In genomic region chr1:26094076-26094669, GRCh38 we compare ENCODE assay signal across 11 cellular contexts. TPM values are rescaled to one million over a fixed set of nuclear protein-coding genes. Genes with fewer than 3 reads are reported as not detected.
DNase-seq lines count a peak whose midpoint lies in the region; ATAC-seq and TF ChIP-seq lines count a peak whose summit lies in the region.
"Had no signal": no experiment of that assay in that cellular context is flagged by ENCODE, and none has a peak within 500 bp of the region (broad histone marks: within the 10 kb centered on the region; RNA-seq: fewer than 3 reads in every experiment).

No MANE protein-coding gene starts in this region.

- TF ChIP-seq CTCF in cardiac muscle cell (IDR thresholded peaks at IDR 0.05; ENCODE audit: low read depth, low read length) (no peak), omental fat pad (IDR thresholded peaks at IDR 0.05) (no peak), testis (IDR thresholded peaks at IDR 0.05) (no peak)

- no peaks in the 10 kb centered on the region for H3K36me3 ChIP-seq in ES-I3 (ENCODE audit: insufficient read depth, low read length)
- H3K36me3 ChIP-seq in cardiac muscle cell: no peaks in the 10 kb centered on the region
- no peaks in the 10 kb centered on the region for H3K36me3 ChIP-seq in testis (ENCODE audit: low read depth, missing control alignments)
- H3K36me3 ChIP-seq: suprapubic skin had no signal

- H3K9me3 ChIP-seq in ES-I3 (ENCODE audit: control insufficient read depth, insufficient read depth, low read length) (no peaks in the 10 kb centered on the region), cardiac muscle cell (ENCODE audit: low read depth) (no peaks in the 10 kb centered on the region), testis (no peaks in the 10 kb centered on the region)
- H3K9me3 ChIP-seq: suprapubic skin had no signal

- intact Hi-C loops in testis (cut with DNase I; ENCODE audit: low total_unique reads): no loop called here

- no peaks in the 10 kb centered on the region for H3K27me3 ChIP-seq in cardiac muscle cell
- no peaks in the 10 kb centered on the region for H3K27me3 ChIP-seq in testis

- WGBS in testis, 2 donors: 34 to 46% methylated on average over 11 of the region's 11 CpGs

- peak overlapping the region; percentile 24; the same call in 1 of the 2 replicates for H3K9ac ChIP-seq in ES-I3 (ENCODE audit: low read depth, low read length)

- H3K27ac ChIP-seq in cardiac muscle cell (peak overlapping the region; percentile 98), testis (no peak overlapping the region)
- H3K27ac ChIP-seq: suprapubic skin had no signal

- peaks cover 31% of the 10 kb centered on the region for H3K4me1 ChIP-seq in ES-I3 (ENCODE audit: insufficient read depth, low read length)
- H3K4me1 ChIP-seq in cardiac muscle cell (ENCODE audit: low read depth): peaks cover 41% of the 10 kb centered on the region
- no peaks in the 10 kb centered on the region for H3K4me1 ChIP-seq in testis

- TF ChIP-seq POLR2A in testis (IDR thresholded peaks at IDR 0.05): no peak

- H3K4me3 ChIP-seq in cardiac muscle cell (no peak overlapping the region), testis (no peak overlapping the region)
- H3K4me3 ChIP-seq: lung, suprapubic skin had no signal

- ATAC-seq in omental fat pad (ENCODE audit: low FRiP score): peak; percentile 65
- no peak for ATAC-seq in GM18861 (IDR thresholded peaks at IDR 0.05; ENCODE audit: unreplicated experiment)

- DNase-seq in NCI-H2171 (lab: John Stamatoyannopoulos, UW) (peak; percentile 48), cardiac muscle cell (ENCODE audit: low read depth in 1 of 2, low spot score in 1 of 2) (peak; percentile 36 to 93), omental fat pad (ENCODE audit: low spot score) (no peak), testis (no peak), AG20443 (ENCODE audit: low spot score) (no peak)
- no peak for DNase-seq in activated CD8-positive, alpha-beta memory T cell treated with anti-CD3 and anti-CD28 coated beads for 24 hours

RNA-seq across cellular contexts. Expression of gene PDIK1L, which starts 17.5 kb away (rescaled TPM):
- 3.7 and 8.5 TPM in 2 replicates for total RNA-seq in cardiac muscle cell
- 4.2 and 7.1 TPM in 2 replicates for polyA plus RNA-seq in cardiac muscle cell
- 1 to 10 TPM; 3.2 to 7.6 (median 4.6) TPM for total RNA-seq in omental fat pad
- 10 to 100 TPM in 1 of 2 donors, 1 to 10 TPM in 1; 9.9 to 11.7 TPM for total RNA-seq in testis
- 7.0 TPM for polyA plus RNA-seq in testis (ENCODE audit: insufficient read depth, low read depth, low replicate concordance)

RNA-seq across cellular contexts. Expression of gene TRIM63, which starts 26.7 kb away (rescaled TPM):
- total RNA-seq in cardiac muscle cell: 29.4 and 39.6 TPM in 2 replicates
- 25.8 and 32.8 TPM in 2 replicates for polyA plus RNA-seq in cardiac muscle cell
- total RNA-seq in omental fat pad: under 1 TPM in 2 of 4 donors, not detected in 2; 0.60 to 0.74 TPM
- total RNA-seq in testis: under 1 TPM; 0.50 to 0.71 TPM
- polyA plus RNA-seq in testis (ENCODE audit: insufficient read depth, low read depth, low replicate concordance): 1.2 TPM
- total RNA-seq: activated CD8-positive, alpha-beta memory T cell treated with anti-CD3 and anti-CD28 coated beads for 36 hours had no signal

RNA-seq across cellular contexts. Expression of gene SLC30A2, which starts 48.3 kb away (rescaled TPM):
- total RNA-seq in cardiac muscle cell (1.3 and 1.5 TPM in 2 replicates), omental fat pad (1 to 10 TPM in 1 of 4 donors, under 1 TPM in 1, not detected in 2; 0.36 to 1.7 TPM), testis (under 1 TPM; 0.24 to 0.87 TPM)
- polyA plus RNA-seq in cardiac muscle cell (0.16 and 1.8 TPM in 2 replicates), testis (ENCODE audit: insufficient read depth, low read depth, low replicate concordance) (1.0 TPM)
- total RNA-seq: activated CD8-positive, alpha-beta memory T cell treated with anti-CD3 and anti-CD28 coated beads for 36 hours had no signal

Comparison
In these comparisons a context has a peak if more than half of its experiments do, and no peak if none do; other contexts are left out.
1. DNase-seq: peak in NCI-H2171 (single experiment) and cardiac muscle cell (2 of 2); none in omental fat pad (single experiment), activated CD8-positive, alpha-beta memory T cell treated with anti-CD3 and anti-CD28 coated beads for 24 hours (single experiment), testis (single experiment) and AG20443 (single experiment).
2. RNA of gene TRIM63, which starts 26.7 kb away (total RNA-seq): 29.4 to 39.6 TPM in cardiac muscle cell; 0.50 to 0.71 TPM in testis and 0.60 to 0.74 TPM in omental fat pad; every median in the first group is over 10 times any median in the second.